In genomic region chr1:65469889-65470340, GRCh38 we compare ENCODE assay signal across 14 cellular contexts. TPM values are rescaled to one million over a fixed set of nuclear protein-coding genes. Genes with fewer than 3 reads are reported as not detected.
DNase-seq lines count a peak whose midpoint lies in the region; ATAC-seq and TF ChIP-seq lines count a peak whose summit lies in the region.
"Had no signal": no experiment of that assay in that cellular context is flagged by ENCODE, and none has a peak within 500 bp of the region (broad histone marks: within the 10 kb centered on the region; RNA-seq: fewer than 3 reads in every experiment).

No MANE protein-coding gene starts in this region.

- H3K4me3 Mint-ChIP-seq in activated CD4-positive, alpha-beta memory T cell treated with anti-CD3 and anti-CD28 coated beads for 36 hours, result no peak overlapping the region
- H3K4me3 Mint-ChIP-seq: memory B cell had no signal

- TF ChIP-seq EP300 in stomach (IDR thresholded peaks at IDR 0.05), result no peak

- TF ChIP-seq CTCF in stomach (IDR thresholded peaks at IDR 0.05), result no peak

- peaks cover 4% of the 10 kb centered on the region for H3K36me3 Mint-ChIP-seq in activated CD4-positive, alpha-beta memory T cell treated with anti-CD3 and anti-CD28 coated beads for 36 hours

- no peaks in the 10 kb centered on the region for H3K27me3 ChIP-seq in stomach
- H3K27me3 ChIP-seq: testis had no signal

- peaks cover 10 to 54% (median 36%) of the 10 kb centered on the region in 4 donors for H3K4me1 ChIP-seq in stomach

- H3K9me3 ChIP-seq in stomach, result no peaks in the 10 kb centered on the region
- H3K9me3 ChIP-seq: A549, testis had no signal

- H3K36me3 ChIP-seq in stomach, result no peaks in the 10 kb centered on the region

- no peak overlapping the region for H3K27ac Mint-ChIP-seq in activated CD4-positive, alpha-beta memory T cell treated with anti-CD3 and anti-CD28 coated beads for 36 hours
- H3K27ac Mint-ChIP-seq: memory B cell, progenitor cell of endocrine pancreas had no signal

- peaks cover 14% of the 10 kb centered on the region for H3K9me3 Mint-ChIP-seq in activated CD4-positive, alpha-beta memory T cell treated with anti-CD3 and anti-CD28 coated beads for 36 hours

- TF ChIP-seq POLR2A in stomach (IDR thresholded peaks at IDR 0.05), result no peak

- CTCF ChIA-PET in activated CD4-positive, alpha-beta memory T cell treated with anti-CD3 and anti-CD28 coated beads for 36 hours (lab: Charles Lee), result interaction anchor here (2.6 kb wide), 1 partner anchor 11 kb away, joined by 10 read pairs; no protein-coding TSS in a partner anchor

- no peaks in the 10 kb centered on the region for H3K4me1 Mint-ChIP-seq in activated CD4-positive, alpha-beta memory T cell treated with anti-CD3 and anti-CD28 coated beads for 36 hours (ENCODE audit: low read depth)
- H3K4me1 Mint-ChIP-seq: memory B cell had no signal

- intact Hi-C loops in left ventricle myocardium superior (cut with micrococcal nuclease) (no loop called here), stomach (cut with DNase I; ENCODE audit: low total_unique reads) (no loop called here)
- intact Hi-C loops in activated CD4-positive, alpha-beta memory T cell treated with anti-CD3 and anti-CD28 coated beads for 36 hours (cut with micrococcal nuclease), result no loop called here

- no peak overlapping the region for H3K4me3 ChIP-seq in stomach
- H3K4me3 ChIP-seq: A549, coronary artery, testis had no signal

- DNase-seq in NCI-H2171 treated with DMSO at 0.1 percent for 48 hours (lab: John Stamatoyannopoulos, UW) (peak; percentile 13), NCI-H2171 (lab: John Stamatoyannopoulos, UW) (no peak), SHP77 treated with DMSO at 0.1 percent for 48 hours (lab: John Stamatoyannopoulos, UW) (peak; percentile 56), left ventricle myocardium superior (no peak), stomach (no peak), NCI-H446 (lab: John Stamatoyannopoulos, UW) (no peak), NCI-H526 (lab: John Stamatoyannopoulos, UW) (no peak)
- no peak for DNase-seq in activated CD4-positive, alpha-beta memory T cell treated with anti-CD3 and anti-CD28 coated beads for 36 hours
- DNase-seq: activated CD4-positive, alpha-beta T cell treated with anti-CD3 and anti-CD28 coated beads, Interleukin-2, amount 50 U/mL, for 4 hours; testis had no signal

- H3K27me3 Mint-ChIP-seq in activated CD4-positive, alpha-beta memory T cell treated with anti-CD3 and anti-CD28 coated beads for 36 hours, result no peaks in the 10 kb centered on the region
- H3K27me3 Mint-ChIP-seq: progenitor cell of endocrine pancreas had no signal

- ATAC-seq in left ventricle myocardium superior, result peak; percentile 43
- ATAC-seq: A549 had no signal

- WGBS in stomach, 5 donors, result 26 to 44% (median 31%) methylated on average over 4 of the region's 4 CpGs

- POLR2A ChIA-PET in activated CD4-positive, alpha-beta memory T cell treated with anti-CD3 and anti-CD28 coated beads for 36 hours (lab: Charles Lee), result no interaction called here

- H3K27ac ChIP-seq in stomach, result peak overlapping the region; percentile 25 to 86 (median 54)
- H3K27ac ChIP-seq: A549 had no signal

RNA-seq across cellular contexts. Expression of gene LEPR, which starts 49.4 kb away (rescaled TPM):
- total RNA-seq in left ventricle myocardium superior (4.4 TPM), stomach (10 to 100 TPM in 4 of 5 donors, under 1 TPM in 1; 0.58 to 33.0 (median 20.5) TPM)
- polyA plus RNA-seq in stomach, result 10 to 100 TPM in 2 of 3 donors, 1 to 10 TPM in 1; 6.9 to 13.6 (median 10.5) TPM
- total RNA-seq in activated CD4-positive, alpha-beta memory T cell treated with anti-CD3 and anti-CD28 coated beads for 36 hours, result 1 to 10 TPM; 5.0 to 5.2 TPM

RNA-seq across cellular contexts. Expression of gene LEPROT, which starts 49.4 kb away (rescaled TPM):
- 49.0 TPM for total RNA-seq in left ventricle myocardium superior
- 100 to 1,000 TPM in 1 of 5 donors, 10 to 100 TPM in 3, 1 to 10 TPM in 1; 9.3 to 101 (median 39.3) TPM for total RNA-seq in stomach
- polyA plus RNA-seq in stomach, result 10 to 100 TPM; 15.6 to 29.1 (median 28.4) TPM
- 10 to 100 TPM; 17.9 to 19.6 TPM for total RNA-seq in activated CD4-positive, alpha-beta memory T cell treated with anti-CD3 and anti-CD28 coated beads for 36 hours

Comparison
In these comparisons a context has a peak if more than half of its experiments do, and no peak if none do; other contexts are left out.
1. DNase-seq: peak in NCI-H2171 treated with DMSO at 0.1 percent for 48 hours (single experiment) and SHP77 treated with DMSO at 0.1 percent for 48 hours (single experiment); none in NCI-H2171 (single experiment), left ventricle myocardium superior (single experiment), stomach (single experiment), NCI-H446 (0 of 2), activated CD4-positive, alpha-beta memory T cell treated with anti-CD3 and anti-CD28 coated beads for 36 hours (single experiment) and NCI-H526 (0 of 2).